26 cellular contexts compared by ENCODE assay signal in genomic region chr13:35165205-35165604, GRCh38.
DNase-seq lines count a peak whose midpoint lies in the region; ATAC-seq, FAIRE-seq and TF ChIP-seq lines count a peak whose summit lies in the region.
"Had no signal": no experiment of that assay in that cellular context is flagged by ENCODE, and none has a peak within 500 bp of the region (broad histone marks: within the 10 kb centered on the region; RNA-seq: fewer than 3 reads in every experiment).

No MANE protein-coding gene starts in this region.

- no peak overlapping the region for H3K4me2 ChIP-seq in neural progenitor cell
- H3K4me2 ChIP-seq: A549 had no signal

- H3K27ac ChIP-seq in neural progenitor cell = no peak overlapping the region
- H3K27ac ChIP-seq: A549, SJSA1 had no signal

- H3K36me3 ChIP-seq in neural progenitor cell = no peaks in the 10 kb centered on the region
- H3K36me3 ChIP-seq: BE2C, SJSA1 had no signal

- H3K79me2 ChIP-seq in neural progenitor cell (ENCODE audit: low read depth) = no peaks in the 10 kb centered on the region

- ATAC-seq in activated T-cell treated with anti-CD3 and anti-CD28 coated beads, Interleukin-2, amount 50 U/mL, for 4 hours = no peak
- ATAC-seq in GM21367 (IDR thresholded peaks at IDR 0.05; ENCODE audit: unreplicated experiment) = no peak
- ATAC-seq: A549, Right ventricle myocardium inferior had no signal

- H3K4me1 ChIP-seq in neural progenitor cell = no peaks in the 10 kb centered on the region
- H3K4me1 ChIP-seq: A549, BE2C, SJSA1 had no signal

- no peak overlapping the region for H3K9ac ChIP-seq in neural progenitor cell

- no peaks in the 10 kb centered on the region for H3K9me3 Mint-ChIP-seq in neural progenitor cell
- H3K9me3 Mint-ChIP-seq in activated T-cell treated with anti-CD3 and anti-CD28 coated beads, Interleukin-2, amount 50 U/mL, for 4 hours = no peaks in the 10 kb centered on the region
- H3K9me3 Mint-ChIP-seq: HFFc6 had no signal

- no peaks in the 10 kb centered on the region for H3K36me3 Mint-ChIP-seq in neural progenitor cell
- no peaks in the 10 kb centered on the region for H3K36me3 Mint-ChIP-seq in activated T-cell treated with anti-CD3 and anti-CD28 coated beads, Interleukin-2, amount 50 U/mL, for 4 hours (ENCODE audit: insufficient read depth)

- peak; percentile 9 for FAIRE-seq in GM18507 (lab: Jason Lieb, UNC)
- FAIRE-seq: A549, D721Med, H54, RCC 7860 had no signal

- no peak for DNase-seq in GM18507 (ENCODE audit: extremely low spot score, insufficient read length, low read depth)
- DNase-seq in SK-N-DZ (ENCODE audit: low spot score) = peak; percentile 25
- DNase-seq in cerebellar cortex (ENCODE audit: low spot score) = peak; percentile 18
- peak; percentile 38 for DNase-seq in neural progenitor cell (ENCODE audit: low spot score)
- DNase-seq in amniotic stem cell (lab: John Stamatoyannopoulos, UW) = no peak
- no peak for DNase-seq in activated T-cell treated with anti-CD3 and anti-CD28 coated beads, Interleukin-2, amount 50 U/mL, for 4 hours
- no peak for DNase-seq in NCI-H1930 (lab: John Stamatoyannopoulos, UW)
- DNase-seq: BE2C, EL, HFFc6, KBM-7, MM.1S, NCI-H1048, NCI-H1417 treated with DMSO at 0.1 percent for 48 hours, NCI-H2029, NCI-H2227 treated with DMSO at 0.1 percent for 48 hours, NCI-H510A, OCI-M1, SW 1271 had no signal

- no peak overlapping the region for H3K4me3 ChIP-seq in neural progenitor cell
- H3K4me3 ChIP-seq: A549, SJSA1 had no signal

- no peaks in the 10 kb centered on the region for H4K20me1 ChIP-seq in neural progenitor cell (ENCODE audit: low read depth)

- no peaks in the 10 kb centered on the region for H3F3A ChIP-seq in neural progenitor cell (ENCODE audit: low read depth)

- H3K4me3 Mint-ChIP-seq in neural progenitor cell = no peak overlapping the region
- H3K4me3 Mint-ChIP-seq in activated T-cell treated with anti-CD3 and anti-CD28 coated beads, Interleukin-2, amount 50 U/mL, for 4 hours = no peak overlapping the region
- H3K4me3 Mint-ChIP-seq: HFFc6 had no signal

- no peaks in the 10 kb centered on the region for H3K9me3 ChIP-seq in neural progenitor cell (ENCODE audit: low read depth)
- H3K9me3 ChIP-seq: A549, BE2C, SJSA1 had no signal

- H3K27ac Mint-ChIP-seq in neural progenitor cell = no peak overlapping the region
- H3K27ac Mint-ChIP-seq: HFFc6 had no signal

- H3K27me3 ChIP-seq in neural progenitor cell = no peaks in the 10 kb centered on the region
- H3K27me3 ChIP-seq: BE2C, SJSA1 had no signal

- TF ChIP-seq CTCF in neural progenitor cell (IDR thresholded peaks at IDR 0.05) = no peak

- no peaks in the 10 kb centered on the region for H3K27me3 Mint-ChIP-seq in neural progenitor cell (ENCODE audit: insufficient read depth, low read depth)
- no peaks in the 10 kb centered on the region for H3K27me3 Mint-ChIP-seq in activated T-cell treated with anti-CD3 and anti-CD28 coated beads, Interleukin-2, amount 50 U/mL, for 4 hours (ENCODE audit: low read depth)

- H3K4me1 Mint-ChIP-seq in neural progenitor cell = peaks cover 6% of the 10 kb centered on the region
- peaks cover 4% of the 10 kb centered on the region for H3K4me1 Mint-ChIP-seq in activated T-cell treated with anti-CD3 and anti-CD28 coated beads, Interleukin-2, amount 50 U/mL, for 4 hours (ENCODE audit: low read depth)

- no peak overlapping the region for H2AFZ ChIP-seq in neural progenitor cell (replicated peaks)

Comparison
In these comparisons a context has a peak if more than half of its experiments do, and no peak if none do; other contexts are left out.
1. DNase-seq: peak in SK-N-DZ (single experiment), cerebellar cortex (single experiment) and neural progenitor cell (single experiment); none in GM18507 (single experiment), amniotic stem cell (single experiment), activated T-cell treated with anti-CD3 and anti-CD28 coated beads, Interleukin-2, amount 50 U/mL, for 4 hours (single experiment) and NCI-H1930 (0 of 2).